ENCODE assay signal across 8 cellular contexts in the genomic region with DNA sequence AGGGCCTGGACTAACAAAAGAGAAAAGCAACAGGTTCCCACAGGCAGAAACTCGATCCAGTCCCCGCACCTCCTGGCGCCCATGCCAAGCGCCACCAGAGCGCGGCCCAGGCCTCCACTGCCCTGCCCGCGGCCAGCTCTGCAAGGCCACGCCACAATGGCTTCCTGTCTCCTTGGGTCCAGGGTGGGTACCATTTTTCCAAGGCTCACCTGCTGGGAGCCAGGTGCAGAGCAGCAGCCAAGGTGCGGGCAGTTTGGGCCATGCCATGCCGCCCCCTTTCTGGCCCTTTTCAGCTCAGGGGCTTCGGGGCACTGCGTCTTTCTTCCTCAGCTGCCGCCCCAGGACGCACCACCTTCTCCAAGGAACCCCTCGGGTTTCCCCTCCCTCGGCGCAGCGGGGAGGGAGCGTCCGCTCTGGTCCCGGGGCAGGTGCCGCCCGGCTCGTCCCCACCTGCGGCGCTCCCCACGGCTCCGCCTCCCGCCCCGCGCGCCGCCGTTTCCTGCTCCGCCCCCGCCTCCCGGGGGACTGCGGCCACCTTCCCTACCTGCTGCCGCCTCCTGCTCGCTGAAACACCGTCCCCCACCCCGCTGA. TPM values are rescaled to one million over a fixed set of nuclear protein-coding genes. Genes with fewer than 3 reads are reported as not detected.
DNase-seq lines count a peak whose midpoint lies in the region; ATAC-seq and TF ChIP-seq lines count a peak whose summit lies in the region.

A gene (minus strand): TSS at position 437 of the 591 bp plus-strand sequence. CDS start 170 bp downstream, at position 267.

- peak within 1 kb of the TSS; percentile 96 for H3K4me2 ChIP-seq in trophoblast cell (ENCODE audit: low read length)

- no peak within 1 kb of the TSS for H4K91ac ChIP-seq in trophoblast cell (ENCODE audit: low read depth, low read length)

- peak within 1 kb of the TSS; percentile 68 for H3K27ac ChIP-seq in duodenal mucosa (ENCODE audit: low read depth, low read length)
- no peak within 1 kb of the TSS for H3K27ac ChIP-seq in trophoblast cell (ENCODE audit: low read depth, low read length)

- no peaks in the 10 kb centered on the region for H3K27me3 ChIP-seq in duodenal mucosa (ENCODE audit: control insufficient read depth in 1 of 2, insufficient read depth in 2 of 2, low read length in 2 of 2)
- no peaks in the 10 kb centered on the region for H3K27me3 ChIP-seq in trophoblast cell (ENCODE audit: insufficient read depth, low read length)

- H3K23ac ChIP-seq in trophoblast cell (ENCODE audit: low read length): no peak within 1 kb of the TSS

- peaks cover 2% of the 10 kb centered on the region for H3K79me2 ChIP-seq in trophoblast cell (ENCODE audit: control insufficient read depth, insufficient read depth, low read length, poor library complexity)

- peak within 1 kb of the TSS; percentile 37 for H4K8ac ChIP-seq in trophoblast cell (ENCODE audit: low read depth, low read length)

- no peak within 1 kb of the TSS for H2AK5ac ChIP-seq in trophoblast cell (ENCODE audit: low read length)

- ATAC-seq in GM21723 (IDR thresholded peaks at IDR 0.05; ENCODE audit: unreplicated experiment): peak; percentile 49

- H3K4ac ChIP-seq in trophoblast cell (ENCODE audit: low read depth, low read length): no peak within 1 kb of the TSS

- H3K79me1 ChIP-seq in trophoblast cell (ENCODE audit: low read length): no peaks in the 10 kb centered on the region

- H3K36me3 ChIP-seq in duodenal mucosa (ENCODE audit: control insufficient read depth in 1 of 2, insufficient read depth in 2 of 2, low read length in 2 of 2): no peaks in the 10 kb centered on the region
- no peaks in the 10 kb centered on the region for H3K36me3 ChIP-seq in trophoblast cell (ENCODE audit: control insufficient read depth in 1 of 2, insufficient read depth in 2 of 2, low read length in 2 of 2)

- POLR2A ChIA-PET in HEK293T (lab: Yijun Ruan, JAX): no interaction called here

- H3K4me1 ChIP-seq in duodenal mucosa (ENCODE audit: control insufficient read depth in 1 of 2, insufficient read depth in 2 of 2, low read length in 2 of 2) (peaks cover 7 to 10% of the 10 kb centered on the region in 2 donors), trophoblast cell (ENCODE audit: control insufficient read depth in 1 of 2, insufficient read depth in 2 of 2, low read length in 2 of 2) (peaks cover 0 to 5% of the 10 kb centered on the region in 2 experiments)

- peak; percentile 88 for DNase-seq in DMS53 (lab: John Stamatoyannopoulos, UW)
- peak; percentile 68 for DNase-seq in NCI-H2171 (lab: John Stamatoyannopoulos, UW)
- DNase-seq in trophoblast cell: peak; percentile 22 to 55
- no peak for DNase-seq in AG08396 (ENCODE audit: low spot score)
- no peak for DNase-seq in HUDEP-2 (lab: John Stamatoyannopoulos, UW; ENCODE audit: unreplicated experiment in 76 of 76)
- DNase-seq in HEK293T (ENCODE audit: extremely low spot score): no peak

- no peak within 1 kb of the TSS for H2BK120ac ChIP-seq in trophoblast cell (ENCODE audit: insufficient read depth, low read length, poor library complexity)

- peak within 1 kb of the TSS; percentile 41 for H2AFZ ChIP-seq in trophoblast cell (ENCODE audit: insufficient read depth, low read length, poor library complexity)

- H3K18ac ChIP-seq in trophoblast cell (ENCODE audit: low read length): no peak within 1 kb of the TSS

- no peak within 1 kb of the TSS for H2BK5ac ChIP-seq in trophoblast cell (ENCODE audit: low read depth, low read length, poor library complexity)

- CTCF ChIA-PET in HEK293T (lab: Yijun Ruan, JAX): no interaction called here

- H4K12ac ChIP-seq in trophoblast cell (ENCODE audit: low read depth, low read length): no peak within 1 kb of the TSS

- H3K9ac ChIP-seq in duodenal mucosa (ENCODE audit: low read depth in 1 of 2, low read length in 2 of 2): peak within 1 kb of the TSS; percentile 63
- no peak within 1 kb of the TSS for H3K9ac ChIP-seq in trophoblast cell (ENCODE audit: low read length)

- H3K4me3 ChIP-seq in duodenal mucosa (ENCODE audit: low read depth in 1 of 2, low read length in 2 of 2) (peak within 1 kb of the TSS; percentile 65 to 73), trophoblast cell (ENCODE audit: low read depth, low read length) (peak within 1 kb of the TSS; percentile 62)

- no peak within 1 kb of the TSS for H3K14ac ChIP-seq in trophoblast cell (ENCODE audit: low read length)

- WGBS in trophoblast cell (ENCODE audit: extremely low coverage, insufficient coverage, insufficient read length): no CpG with 5 or more reads among the region's 43 CpGs

- H2BK12ac ChIP-seq in trophoblast cell (ENCODE audit: low read length): no peak within 1 kb of the TSS

- H3K9me3 ChIP-seq in duodenal mucosa (ENCODE audit: control insufficient read depth in 1 of 2, low read length in 2 of 2) (no peaks in the 10 kb centered on the region), trophoblast cell (ENCODE audit: insufficient read depth, low read depth, low read length) (peaks cover 3% of the 10 kb centered on the region)

TF ChIP-seq in HEK293T, 16 proteins besides CTCF, POLR2A, EP300 and RAD21:
- TF ChIP-seq HDGF (IDR thresholded peaks at IDR 0.05; ENCODE audit: borderline replicate concordance): no peak

RNA-seq across cellular contexts. Expression of the gene that starts here (rescaled TPM):
- polyA plus RNA-seq in trophoblast cell (2013): 0.15 TPM in 2 replicates

Comparison
In these comparisons a context has a peak if more than half of its experiments do, and no peak if none do; other contexts are left out.
1. DNase-seq: peak in DMS53 (single experiment), NCI-H2171 (single experiment) and trophoblast cell (2 of 2); none in AG08396 (single experiment), HUDEP-2 (0 of 76) and HEK293T (single experiment).